Comparison of ENCODE assay signal across 11 cellular contexts in genomic region chr2:134232461-134232860, GRCh38. TPM values are rescaled to one million over a fixed set of nuclear protein-coding genes. Genes with fewer than 3 reads are reported as not detected.
DNase-seq lines count a peak whose midpoint lies in the region; ATAC-seq and TF ChIP-seq lines count a peak whose summit lies in the region.
"Had no signal": no experiment of that assay in that cellular context is flagged by ENCODE, and none has a peak within 500 bp of the region (broad histone marks: within the 10 kb centered on the region; RNA-seq: fewer than 3 reads in every experiment).

No MANE protein-coding gene starts in this region.

- H3K4me3 ChIP-seq in esophagus squamous epithelium = no peak overlapping the region

- TF ChIP-seq CTCF in activated B cell treated with CpG ODN at 0.5 μM for 24 hours (IDR thresholded peaks at IDR 0.05) = no peak
- TF ChIP-seq CTCF in RWPE1 (conservative IDR thresholded peaks at IDR 0.05; ENCODE audit: low read depth) = no peak
- no peak for TF ChIP-seq CTCF in esophagus squamous epithelium (IDR thresholded peaks at IDR 0.05)

- POLR2A ChIA-PET in activated B cell treated with CpG ODN at 0.5 μM for 24 hours (lab: Charles Lee) = interaction anchor here (1.0 to 3.3 kb wide), 3 partner anchors 11 to 18 kb away, joined by 3 to 19 read pairs (median 3); no protein-coding TSS in a partner anchor
- POLR2A ChIA-PET in RWPE1 (lab: Yijun Ruan, JAX; ENCODE audit: low non-redundant PET) = no interaction called here

- H3K4me3 Mint-ChIP-seq in activated B cell treated with CpG ODN at 0.5 μM for 24 hours = peak overlapping the region; percentile 52
- peak overlapping the region; percentile 41 to 82 (median 69) for H3K4me3 Mint-ChIP-seq in naive B cell

- H3K9me3 ChIP-seq in esophagus squamous epithelium = peaks cover 0 to 7% (median 6%) of the 10 kb centered on the region in 3 donors

- H3K27ac Mint-ChIP-seq in activated B cell treated with CpG ODN at 0.5 μM for 24 hours (peak overlapping the region; percentile 86), naive B cell (peak overlapping the region; percentile 66 to 94 (median 91))

- H3K36me3 ChIP-seq in esophagus squamous epithelium = no peaks in the 10 kb centered on the region

- peak; percentile 58 for DNase-seq in GF-D8 (lab: John Stamatoyannopoulos, UW)
- no peak for DNase-seq in activated B cell treated with CpG ODN at 0.5 μM for 24 hours
- DNase-seq in naive B cell = peak; percentile 52
- no peak for DNase-seq in stimulated activated CD4-positive, alpha-beta T cell treated with anti-CD3 and anti-CD28 coated beads, Interleukin-4, amount 100 ng/mL, for 1 hour
- DNase-seq in RWPE1 (ENCODE audit: low spot score) = no peak
- no peak for DNase-seq in esophagus squamous epithelium (lab: John Stamatoyannopoulos, UW)
- DNase-seq: amygdala, NCI-H69, retina had no signal

- H3K9me3 Mint-ChIP-seq in activated B cell treated with CpG ODN at 0.5 μM for 24 hours (peaks cover 2% of the 10 kb centered on the region), naive B cell (peaks cover 2 to 13% (median 9%) of the 10 kb centered on the region in 7 donors)

- peak; percentile 32 for ATAC-seq in HG03460 (IDR thresholded peaks at IDR 0.05; ENCODE audit: unreplicated experiment)
- no peak for ATAC-seq in activated B cell treated with CpG ODN at 0.5 μM for 24 hours (ENCODE audit: low read depth)
- peak; percentile 40 to 41 for ATAC-seq in naive B cell (ENCODE audit: low read depth in 2 of 2)
- ATAC-seq in HG02588 (IDR thresholded peaks at IDR 0.05; ENCODE audit: unreplicated experiment) = no peak

- WGBS in esophagus squamous epithelium, 2 donors = 29 to 48% methylated on average over 1 of the region's 1 CpG

- peaks cover 0 to 44% (median 10%) of the 10 kb centered on the region in 3 donors for H3K4me1 ChIP-seq in esophagus squamous epithelium

- peaks cover 5% of the 10 kb centered on the region for H3K36me3 Mint-ChIP-seq in activated B cell treated with CpG ODN at 0.5 μM for 24 hours (ENCODE audit: low read depth)
- H3K36me3 Mint-ChIP-seq in naive B cell = peaks cover 0 to 15% of the 10 kb centered on the region in 2 donors

- CTCF ChIA-PET in activated B cell treated with CpG ODN at 0.5 μM for 24 hours (lab: Charles Lee) = interaction anchor here (1.0 to 1.9 kb wide), 4 partner anchors 13 to 179 kb away, joined by 3 to 6 read pairs (median 4); no protein-coding TSS in a partner anchor
- CTCF ChIA-PET in RWPE1 (lab: Yijun Ruan, JAX) = interaction anchor here (1.0 kb wide), 1 partner anchor 29 kb away, joined by 3 read pairs; no protein-coding TSS in a partner anchor

- H3K27ac ChIP-seq in RWPE1 = no peak overlapping the region
- peak overlapping the region in 1 of 4 donors; percentile 18 for H3K27ac ChIP-seq in esophagus squamous epithelium

- intact Hi-C loops in activated B cell treated with CpG ODN at 0.5 μM for 24 hours (cut with micrococcal nuclease) (loop anchor here (5.0 kb wide), 1 partner anchor 685 kb away; the partner anchor contains the start of gene CCNT2), esophagus squamous epithelium (cut with DNase I) (no loop called here)

- peaks cover 92% of the 10 kb centered on the region for H3K4me1 Mint-ChIP-seq in activated B cell treated with CpG ODN at 0.5 μM for 24 hours
- H3K4me1 Mint-ChIP-seq in naive B cell = peaks cover 87 to 97% (median 97%) of the 10 kb centered on the region in 3 donors

- no peaks in the 10 kb centered on the region for H3K27me3 ChIP-seq in esophagus squamous epithelium

- H3K27me3 Mint-ChIP-seq in activated B cell treated with CpG ODN at 0.5 μM for 24 hours (no peaks in the 10 kb centered on the region), naive B cell (no peaks in the 10 kb centered on the region)

- TF ChIP-seq POLR2A in esophagus squamous epithelium (IDR thresholded peaks at IDR 0.05) = no peak

RNA-seq across cellular contexts. Expression of gene MGAT5, which starts 21.4 kb away (rescaled TPM):
- total RNA-seq in activated B cell treated with CpG ODN at 0.5 μM for 24 hours (66.7 and 69.0 TPM in 2 replicates), esophagus squamous epithelium (10 to 100 TPM; 14.2 to 29.2 (median 24.6) TPM)
- polyA plus RNA-seq in naive B cell (ENCODE audit: low read depth in 6 of 6) = 10 to 100 TPM in 5 of 6 donors, 1 to 10 TPM in 1; 9.7 to 41.3 (median 29.6) TPM

Comparison
In these comparisons a context has a peak if more than half of its experiments do, and no peak if none do; other contexts are left out.
1. DNase-seq: peak in GF-D8 (single experiment) and naive B cell (single experiment); none in activated B cell treated with CpG ODN at 0.5 μM for 24 hours (single experiment), stimulated activated CD4-positive, alpha-beta T cell treated with anti-CD3 and anti-CD28 coated beads, Interleukin-4, amount 100 ng/mL, for 1 hour (single experiment), RWPE1 (single experiment) and esophagus squamous epithelium (single experiment).
2. ATAC-seq: peak in HG03460 (single experiment) and naive B cell (2 of 2); none in activated B cell treated with CpG ODN at 0.5 μM for 24 hours (single experiment) and HG02588 (single experiment).